Comparison of ENCODE assay signal across 1 cellular context in the genomic region with DNA sequence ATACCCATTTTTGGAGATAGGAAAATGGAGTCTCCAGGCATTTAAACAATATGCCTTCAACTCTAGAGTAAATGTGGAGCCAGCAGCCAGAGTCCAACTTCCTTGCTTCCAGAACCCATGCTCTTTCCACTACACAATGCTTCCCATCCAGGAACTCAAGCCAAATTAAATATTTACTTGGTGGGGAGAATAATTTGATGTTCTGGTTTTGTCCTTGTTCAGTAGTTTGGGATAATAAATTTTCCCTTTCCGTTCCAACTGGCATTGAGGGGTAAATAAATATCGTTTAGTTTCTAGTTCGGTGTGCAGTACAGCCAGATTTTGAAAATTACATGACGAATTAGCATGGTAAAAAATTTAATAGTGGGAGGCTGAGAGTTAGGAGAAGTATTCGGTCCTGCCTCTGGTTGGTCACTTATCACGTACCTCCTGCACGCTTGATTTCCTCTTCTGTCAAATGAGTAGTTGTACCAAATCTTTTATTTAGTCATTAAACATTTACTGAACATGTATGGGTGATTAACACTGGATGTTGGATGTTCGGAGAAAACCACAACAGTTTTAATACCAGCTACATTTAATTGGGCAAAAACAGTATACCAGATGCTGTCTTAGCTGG.
TF ChIP-seq lines count a peak whose summit lies in the region.

No MANE protein-coding gene starts in this region.

TF ChIP-seq in HEK293, 187 proteins besides CTCF, POLR2A, EP300 and RAD21 (continued from another document):
- TF ChIP-seq, protein P1, sequence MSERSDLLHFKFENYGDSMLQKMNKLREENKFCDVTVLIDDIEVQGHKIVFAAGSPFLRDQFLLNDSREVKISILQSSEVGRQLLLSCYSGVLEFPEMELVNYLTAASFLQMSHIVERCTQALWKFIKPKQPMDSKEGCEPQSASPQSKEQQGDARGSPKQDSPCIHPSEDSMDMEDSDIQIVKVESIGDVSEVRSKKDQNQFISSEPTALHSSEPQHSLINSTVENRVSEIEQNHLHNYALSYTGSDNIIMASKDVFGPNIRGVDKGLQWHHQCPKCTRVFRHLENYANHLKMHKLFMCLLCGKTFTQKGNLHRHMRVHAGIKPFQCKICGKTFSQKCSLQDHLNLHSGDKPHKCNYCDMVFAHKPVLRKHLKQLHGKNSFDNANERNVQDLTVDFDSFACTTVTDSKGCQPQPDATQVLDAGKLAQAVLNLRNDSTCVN (tag by site-specific recombination; optimal IDR thresholded peaks at IDR 0.05), result no peak
- TF ChIP-seq, protein P2, sequence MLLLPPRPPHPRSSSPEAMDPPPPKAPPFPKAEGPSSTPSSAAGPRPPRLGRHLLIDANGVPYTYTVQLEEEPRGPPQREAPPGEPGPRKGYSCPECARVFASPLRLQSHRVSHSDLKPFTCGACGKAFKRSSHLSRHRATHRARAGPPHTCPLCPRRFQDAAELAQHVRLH (tag by site-specific recombination; IDR thresholded peaks at IDR 0.05), result no peak
- TF ChIP-seq ZBTB17 (tag by site-specific recombination; IDR thresholded peaks at IDR 0.05), result peak; percentile 59
- TF ChIP-seq, protein P3, sequence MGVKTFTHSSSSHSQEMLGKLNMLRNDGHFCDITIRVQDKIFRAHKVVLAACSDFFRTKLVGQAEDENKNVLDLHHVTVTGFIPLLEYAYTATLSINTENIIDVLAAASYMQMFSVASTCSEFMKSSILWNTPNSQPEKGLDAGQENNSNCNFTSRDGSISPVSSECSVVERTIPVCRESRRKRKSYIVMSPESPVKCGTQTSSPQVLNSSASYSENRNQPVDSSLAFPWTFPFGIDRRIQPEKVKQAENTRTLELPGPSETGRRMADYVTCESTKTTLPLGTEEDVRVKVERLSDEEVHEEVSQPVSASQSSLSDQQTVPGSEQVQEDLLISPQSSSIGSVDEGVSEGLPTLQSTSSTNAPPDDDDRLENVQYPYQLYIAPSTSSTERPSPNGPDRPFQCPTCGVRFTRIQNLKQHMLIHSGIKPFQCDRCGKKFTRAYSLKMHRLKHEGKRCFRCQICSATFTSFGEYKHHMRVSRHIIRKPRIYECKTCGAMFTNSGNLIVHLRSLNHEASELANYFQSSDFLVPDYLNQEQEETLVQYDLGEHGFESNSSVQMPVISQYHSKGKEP (tag by site-specific recombination; IDR thresholded peaks at IDR 0.05), result peak; percentile 48
- TF ChIP-seq, protein P4, sequence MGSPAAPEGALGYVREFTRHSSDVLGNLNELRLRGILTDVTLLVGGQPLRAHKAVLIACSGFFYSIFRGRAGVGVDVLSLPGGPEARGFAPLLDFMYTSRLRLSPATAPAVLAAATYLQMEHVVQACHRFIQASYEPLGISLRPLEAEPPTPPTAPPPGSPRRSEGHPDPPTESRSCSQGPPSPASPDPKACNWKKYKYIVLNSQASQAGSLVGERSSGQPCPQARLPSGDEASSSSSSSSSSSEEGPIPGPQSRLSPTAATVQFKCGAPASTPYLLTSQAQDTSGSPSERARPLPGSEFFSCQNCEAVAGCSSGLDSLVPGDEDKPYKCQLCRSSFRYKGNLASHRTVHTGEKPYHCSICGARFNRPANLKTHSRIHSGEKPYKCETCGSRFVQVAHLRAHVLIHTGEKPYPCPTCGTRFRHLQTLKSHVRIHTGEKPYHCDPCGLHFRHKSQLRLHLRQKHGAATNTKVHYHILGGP (tag by site-specific recombination; IDR thresholded peaks at IDR 0.05), result no peak
- TF ChIP-seq ZNF510 (tag by site-specific recombination; IDR thresholded peaks at IDR 0.05; ENCODE audit: insufficient replicate concordance), result no peak
- TF ChIP-seq ZNF354C (tag by site-specific recombination; IDR thresholded peaks at IDR 0.05; ENCODE audit: borderline replicate concordance, low read depth), result no peak
- peak; percentile 74 for TF ChIP-seq FEZF1 (tag by site-specific recombination; IDR thresholded peaks at IDR 0.05)
- no peak for TF ChIP-seq ZFP41 (tag by site-specific recombination; IDR thresholded peaks at IDR 0.05; ENCODE audit: borderline replicate concordance)
- TF ChIP-seq ZNF311 (tag by site-specific recombination; IDR thresholded peaks at IDR 0.05; ENCODE audit: borderline replicate concordance), result no peak
- TF ChIP-seq ZNF76 (tag by site-specific recombination; IDR thresholded peaks at IDR 0.05; ENCODE audit: borderline replicate concordance, low read depth), result no peak
- 0 out of 2 replicates have a peak, but pooled peaks have one; percentile 45 for TF ChIP-seq ZNF501 (tag by site-specific recombination; IDR thresholded peaks at IDR 0.05)
- TF ChIP-seq ZNF214 (tag by site-specific recombination; IDR thresholded peaks at IDR 0.05; ENCODE audit: borderline replicate concordance), result no peak
- TF ChIP-seq ZNF138 (tag by site-specific recombination; IDR thresholded peaks at IDR 0.05; ENCODE audit: borderline replicate concordance), result no peak
- TF ChIP-seq GLI2 (tag by site-specific recombination; IDR thresholded peaks at IDR 0.05; ENCODE audit: borderline replicate concordance, low read depth), result no peak
- no peak for TF ChIP-seq ZNF558 (tag by site-specific recombination; IDR thresholded peaks at IDR 0.05)
- TF ChIP-seq ZSCAN30 (tag by site-specific recombination; IDR thresholded peaks at IDR 0.05), result 0 out of 2 replicates have a peak, but pooled peaks have one; percentile 19
- TF ChIP-seq, protein P5, sequence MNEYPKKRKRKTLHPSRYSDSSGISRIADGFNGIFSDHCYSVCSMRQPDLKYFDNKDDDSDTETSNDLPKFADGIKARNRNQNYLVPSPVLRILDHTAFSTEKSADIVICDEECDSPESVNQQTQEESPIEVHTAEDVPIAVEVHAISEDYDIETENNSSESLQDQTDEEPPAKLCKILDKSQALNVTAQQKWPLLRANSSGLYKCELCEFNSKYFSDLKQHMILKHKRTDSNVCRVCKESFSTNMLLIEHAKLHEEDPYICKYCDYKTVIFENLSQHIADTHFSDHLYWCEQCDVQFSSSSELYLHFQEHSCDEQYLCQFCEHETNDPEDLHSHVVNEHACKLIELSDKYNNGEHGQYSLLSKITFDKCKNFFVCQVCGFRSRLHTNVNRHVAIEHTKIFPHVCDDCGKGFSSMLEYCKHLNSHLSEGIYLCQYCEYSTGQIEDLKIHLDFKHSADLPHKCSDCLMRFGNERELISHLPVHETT (tag by site-specific recombination; IDR thresholded peaks at IDR 0.05), result no peak
- no peak for TF ChIP-seq ZNF146 (tag by site-specific recombination; IDR thresholded peaks at IDR 0.05)
- TF ChIP-seq SP7 (tag by site-specific recombination; IDR thresholded peaks at IDR 0.05), result peak; percentile 90
- TF ChIP-seq ZNF366 (tag by site-specific recombination; conservative IDR thresholded peaks at IDR 0.05), result peak; percentile 40; the same call in 1 of the 2 replicates
- TF ChIP-seq ZNF600 (tag by site-specific recombination; IDR thresholded peaks at IDR 0.05), result peak; percentile 90
- no peak for TF ChIP-seq ZFP69B (tag by site-specific recombination; IDR thresholded peaks at IDR 0.05)
- no peak; the same call in 1 of the 2 replicates for TF ChIP-seq MYNN (tag by site-specific recombination; IDR thresholded peaks at IDR 0.05; ENCODE audit: borderline replicate concordance)
- TF ChIP-seq ZNF792 (tag by site-specific recombination; IDR thresholded peaks at IDR 0.05), result no peak
- TF ChIP-seq TRIM28 (IDR thresholded peaks at IDR 0.05; ENCODE audit: borderline replicate concordance, low read length), result no peak
- TF ChIP-seq RBAK (tag by site-specific recombination; IDR thresholded peaks at IDR 0.05), result no peak
- peak; percentile 63; the same call in 1 of the 2 replicates for TF ChIP-seq ZNF843 (tag by site-specific recombination; IDR thresholded peaks at IDR 0.05)
- no peak for TF ChIP-seq SCRT2 (tag by site-specific recombination; IDR thresholded peaks at IDR 0.05)
- peak; percentile 85 for TF ChIP-seq WT1 (tag by site-specific recombination; IDR thresholded peaks at IDR 0.05)
- TF ChIP-seq ZNF133 (tag by site-specific recombination; IDR thresholded peaks at IDR 0.05), result no peak
- TF ChIP-seq ZNF292 (tag by site-specific recombination; IDR thresholded peaks at IDR 0.05; ENCODE audit: borderline replicate concordance, low read depth), result no peak
- TF ChIP-seq ZNF335 (tag by site-specific recombination; conservative IDR thresholded peaks at IDR 0.05), result 0 out of 2 replicates have a peak, but pooled peaks have one; percentile 36
- TF ChIP-seq ZNF184 (tag by site-specific recombination; IDR thresholded peaks at IDR 0.05), result no peak
- TF ChIP-seq, protein P6, sequence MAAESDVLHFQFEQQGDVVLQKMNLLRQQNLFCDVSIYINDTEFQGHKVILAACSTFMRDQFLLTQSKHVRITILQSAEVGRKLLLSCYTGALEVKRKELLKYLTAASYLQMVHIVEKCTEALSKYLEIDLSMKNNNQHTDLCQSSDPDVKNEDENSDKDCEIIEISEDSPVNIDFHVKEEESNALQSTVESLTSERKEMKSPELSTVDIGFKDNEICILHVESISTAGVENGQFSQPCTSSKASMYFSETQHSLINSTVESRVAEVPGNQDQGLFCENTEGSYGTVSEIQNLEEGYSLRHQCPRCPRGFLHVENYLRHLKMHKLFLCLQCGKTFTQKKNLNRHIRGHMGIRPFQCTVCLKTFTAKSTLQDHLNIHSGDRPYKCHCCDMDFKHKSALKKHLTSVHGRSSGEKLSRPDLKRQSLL (tag by site-specific recombination; IDR thresholded peaks at IDR 0.05), result peak; percentile 71; the same call in 1 of the 2 replicates
- TF ChIP-seq, protein P7, sequence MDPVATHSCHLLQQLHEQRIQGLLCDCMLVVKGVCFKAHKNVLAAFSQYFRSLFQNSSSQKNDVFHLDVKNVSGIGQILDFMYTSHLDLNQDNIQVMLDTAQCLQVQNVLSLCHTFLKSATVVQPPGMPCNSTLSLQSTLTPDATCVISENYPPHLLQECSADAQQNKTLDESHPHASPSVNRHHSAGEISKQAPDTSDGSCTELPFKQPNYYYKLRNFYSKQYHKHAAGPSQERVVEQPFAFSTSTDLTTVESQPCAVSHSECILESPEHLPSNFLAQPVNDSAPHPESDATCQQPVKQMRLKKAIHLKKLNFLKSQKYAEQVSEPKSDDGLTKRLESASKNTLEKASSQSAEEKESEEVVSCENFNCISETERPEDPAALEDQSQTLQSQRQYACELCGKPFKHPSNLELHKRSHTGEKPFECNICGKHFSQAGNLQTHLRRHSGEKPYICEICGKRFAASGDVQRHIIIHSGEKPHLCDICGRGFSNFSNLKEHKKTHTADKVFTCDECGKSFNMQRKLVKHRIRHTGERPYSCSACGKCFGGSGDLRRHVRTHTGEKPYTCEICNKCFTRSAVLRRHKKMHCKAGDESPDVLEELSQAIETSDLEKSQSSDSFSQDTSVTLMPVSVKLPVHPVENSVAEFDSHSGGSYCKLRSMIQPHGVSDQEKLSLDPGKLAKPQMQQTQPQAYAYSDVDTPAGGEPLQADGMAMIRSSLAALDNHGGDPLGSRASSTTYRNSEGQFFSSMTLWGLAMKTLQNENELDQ (tag by site-specific recombination; IDR thresholded peaks at IDR 0.05; ENCODE audit: low read depth), result no peak
- TF ChIP-seq, protein P8, sequence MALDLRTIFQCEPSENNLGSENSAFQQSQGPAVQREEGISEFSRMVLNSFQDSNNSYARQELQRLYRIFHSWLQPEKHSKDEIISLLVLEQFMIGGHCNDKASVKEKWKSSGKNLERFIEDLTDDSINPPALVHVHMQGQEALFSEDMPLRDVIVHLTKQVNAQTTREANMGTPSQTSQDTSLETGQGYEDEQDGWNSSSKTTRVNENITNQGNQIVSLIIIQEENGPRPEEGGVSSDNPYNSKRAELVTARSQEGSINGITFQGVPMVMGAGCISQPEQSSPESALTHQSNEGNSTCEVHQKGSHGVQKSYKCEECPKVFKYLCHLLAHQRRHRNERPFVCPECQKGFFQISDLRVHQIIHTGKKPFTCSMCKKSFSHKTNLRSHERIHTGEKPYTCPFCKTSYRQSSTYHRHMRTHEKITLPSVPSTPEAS (tag by site-specific recombination; IDR thresholded peaks at IDR 0.05), result no peak
- no peak for TF ChIP-seq ZNF530 (tag by site-specific recombination; IDR thresholded peaks at IDR 0.05; ENCODE audit: low read depth)
- TF ChIP-seq ZNF202 (tag by site-specific recombination; IDR thresholded peaks at IDR 0.05; ENCODE audit: borderline replicate concordance), result no peak
- TF ChIP-seq, protein P9, sequence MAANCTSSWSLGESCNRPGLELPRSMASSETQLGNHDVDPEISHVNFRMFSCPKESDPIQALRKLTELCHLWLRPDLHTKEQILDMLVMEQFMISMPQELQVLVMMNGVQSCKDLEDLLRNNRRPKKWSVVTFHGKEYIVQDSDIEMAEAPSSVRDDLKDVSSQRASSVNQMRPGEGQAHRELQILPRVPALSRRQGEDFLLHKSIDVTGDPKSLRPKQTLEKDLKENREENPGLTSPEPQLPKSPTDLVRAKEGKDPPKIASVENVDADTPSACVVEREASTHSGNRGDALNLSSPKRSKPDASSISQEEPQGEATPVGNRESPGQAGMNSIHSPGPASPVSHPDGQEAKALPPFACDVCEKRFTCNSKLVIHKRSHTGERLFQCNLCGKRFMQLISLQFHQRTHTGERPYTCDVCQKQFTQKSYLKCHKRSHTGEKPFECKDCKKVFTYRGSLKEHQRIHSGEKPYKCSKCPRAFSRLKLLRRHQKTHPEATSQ (tag by site-specific recombination; IDR thresholded peaks at IDR 0.05), result no peak
